In the genomic region with DNA sequence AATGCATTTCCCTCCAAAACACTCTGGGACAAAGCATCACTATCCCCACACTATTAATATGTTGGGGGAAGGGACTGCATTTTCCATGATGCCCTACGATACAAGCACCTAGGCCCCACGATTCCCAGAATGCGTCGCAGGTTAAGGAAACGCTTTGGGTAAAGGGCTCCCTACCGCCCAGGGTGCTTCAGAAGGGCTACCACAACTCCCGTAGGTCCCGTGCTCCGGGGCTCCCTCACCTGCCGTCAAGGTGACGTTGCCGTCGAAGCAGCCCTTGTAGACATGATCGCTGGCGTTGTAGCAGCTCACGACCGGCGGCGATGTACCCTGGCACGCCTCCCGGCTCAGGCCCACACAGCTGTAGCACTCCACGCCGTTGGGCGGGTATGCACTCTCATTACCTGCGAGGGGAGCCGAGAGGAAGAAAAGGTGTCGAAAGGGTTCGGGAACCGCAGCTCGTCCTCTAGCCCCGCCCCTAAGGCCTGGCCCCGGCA, we compare ENCODE assay signal across 8 cellular contexts. TPM values are rescaled to one million over a fixed set of nuclear protein-coding genes. Genes with fewer than 3 reads are reported as not detected.
A peak's percentile ranks its signal among the peaks of the same experiment; 100 is the strongest.
DNase-seq lines count a peak whose midpoint lies in the region; ATAC-seq and TF ChIP-seq lines count a peak whose summit lies in the region.

No MANE protein-coding gene starts in this region.

- H3K4me1 Mint-ChIP-seq in CD8-positive, alpha-beta memory T cell: peaks cover 23 to 45% (median 27%) of the 10 kb centered on the region in 3 donors
- H3K4me1 Mint-ChIP-seq in endodermal cell: no peaks in the 10 kb centered on the region

- CTCF ChIA-PET in CD8-positive, alpha-beta memory T cell (lab: Charles Lee): interaction anchor here (1.0 to 3.0 kb wide), 10 partner anchors 10 to 205 kb away, joined by 3 to 17 read pairs (median 6); no protein-coding TSS in a partner anchor

- no peaks in the 10 kb centered on the region for H3K79me2 ChIP-seq in Karpas-422 (ENCODE audit: low read length)

- peak overlapping the region; percentile 90 to 99 (median 97) for H3K27ac Mint-ChIP-seq in CD8-positive, alpha-beta memory T cell
- H3K27ac Mint-ChIP-seq in endodermal cell: no peak overlapping the region

- H3K36me3 Mint-ChIP-seq in CD8-positive, alpha-beta memory T cell: peaks cover 0 to 3% (median 0%) of the 10 kb centered on the region in 3 donors
- no peaks in the 10 kb centered on the region for H3K36me3 Mint-ChIP-seq in endodermal cell (ENCODE audit: low read depth)

- H3K4me3 ChIP-seq in CD8-positive, alpha-beta memory T cell (ENCODE audit: low read length): peak overlapping the region; percentile 94
- H3K4me3 ChIP-seq in endodermal cell (ENCODE audit: low read length) (peak overlapping the region; percentile 80), neutrophil (ENCODE audit: low read depth in 1 of 2, low read length in 1 of 2) (peak overlapping the region; percentile 70 to 91), Karpas-422 (ENCODE audit: low read length) (no peak overlapping the region)

- no peaks in the 10 kb centered on the region for H3K27me3 Mint-ChIP-seq in CD8-positive, alpha-beta memory T cell
- peaks cover 71% of the 10 kb centered on the region for H3K27me3 Mint-ChIP-seq in endodermal cell (ENCODE audit: insufficient read depth)

- H3K27me3 ChIP-seq in CD8-positive, alpha-beta memory T cell (ENCODE audit: insufficient read depth, low read length, poor library complexity, severe bottlenecking): no peaks in the 10 kb centered on the region
- H3K27me3 ChIP-seq in endodermal cell (ENCODE audit: control insufficient read depth, insufficient read depth, low read length, poor library complexity, severe bottlenecking) (peaks cover 37% of the 10 kb centered on the region), neutrophil (peaks cover 52% of the 10 kb centered on the region), Karpas-422 (ENCODE audit: low read length) (no peaks in the 10 kb centered on the region)

- H3K36me3 ChIP-seq in CD8-positive, alpha-beta memory T cell (ENCODE audit: insufficient read depth, low read length): no peaks in the 10 kb centered on the region
- H3K36me3 ChIP-seq in endodermal cell (ENCODE audit: control insufficient read depth, insufficient read depth, low read length) (no peaks in the 10 kb centered on the region), neutrophil (no peaks in the 10 kb centered on the region), Karpas-422 (ENCODE audit: insufficient read depth, low read length) (no peaks in the 10 kb centered on the region)

- no peaks in the 10 kb centered on the region for H3K9me3 Mint-ChIP-seq in CD8-positive, alpha-beta memory T cell
- H3K9me3 Mint-ChIP-seq in endodermal cell: peaks cover 19% of the 10 kb centered on the region

- no peak overlapping the region for H3K9ac ChIP-seq in endodermal cell (ENCODE audit: extremely low read depth, low read length, poor library complexity, severe bottlenecking)
- H3K9ac ChIP-seq in Karpas-422 (ENCODE audit: low read length): no peak overlapping the region

- no peaks in the 10 kb centered on the region for H3K9me3 ChIP-seq in CD8-positive, alpha-beta memory T cell (ENCODE audit: low read length)
- H3K9me3 ChIP-seq in endodermal cell (ENCODE audit: control insufficient read depth, low read length): no peaks in the 10 kb centered on the region
- no peaks in the 10 kb centered on the region for H3K9me3 ChIP-seq in neutrophil
- H3K9me3 ChIP-seq in Karpas-422 (ENCODE audit: low read length): no peaks in the 10 kb centered on the region

- no peak overlapping the region for H2AFZ ChIP-seq in Karpas-422 (ENCODE audit: low read length)

- WGBS in endodermal cell (ENCODE audit: insufficient coverage in 1 of 2, insufficient read length in 1 of 2), 2 experiments: 4 to 9% methylated on average over 16 to 32 of the region's 32 CpGs

- H3K4me2 ChIP-seq in Karpas-422 (ENCODE audit: low read depth, low read length, poor library complexity, severe bottlenecking): no peak overlapping the region

- peak overlapping the region; percentile 89 to 97 (median 93) for H3K4me3 Mint-ChIP-seq in CD8-positive, alpha-beta memory T cell
- peak overlapping the region; percentile 70 for H3K4me3 Mint-ChIP-seq in endodermal cell

- H3K9me2 ChIP-seq in Karpas-422 (replicated peaks; ENCODE audit: insufficient read depth, low read length): no peaks in the 10 kb centered on the region

- no peak for TF ChIP-seq CTCF in endodermal cell (conservative IDR thresholded peaks at IDR 0.05)
- no peak for TF ChIP-seq CTCF in neutrophil (IDR thresholded peaks at IDR 0.05)
- no peak for TF ChIP-seq CTCF in GM20000 (IDR thresholded peaks at IDR 0.05; ENCODE audit: extremely low read depth, missing control alignments)

- no peak for DNase-seq in CD8-positive, alpha-beta memory T cell
- DNase-seq in NCI-H510A treated with DMSO at 0.1 percent for 48 hours (lab: John Stamatoyannopoulos, UW) (peak; percentile 34), endodermal cell (no peak), Karpas-422 (no peak), globus pallidus (ENCODE audit: low spot score) (no peak), GM20000 (ENCODE audit: low spot score) (no peak)

- H3K4me1 ChIP-seq in CD8-positive, alpha-beta memory T cell (ENCODE audit: insufficient read depth, low read length): peaks cover 24% of the 10 kb centered on the region
- H3K4me1 ChIP-seq in endodermal cell (ENCODE audit: control insufficient read depth, insufficient read depth, low read length) (no peaks in the 10 kb centered on the region), neutrophil (ENCODE audit: control insufficient read depth in 1 of 2, insufficient read depth in 1 of 2, low read depth in 1 of 2, low read length in 1 of 2) (peaks cover 34 to 38% of the 10 kb centered on the region in 2 experiments), Karpas-422 (ENCODE audit: low read length) (no peaks in the 10 kb centered on the region)

- POLR2A ChIA-PET in CD8-positive, alpha-beta memory T cell (lab: Charles Lee): interaction anchor here (0.6 to 2.3 kb wide), 7 partner anchors 10 to 205 kb away, joined by 3 to 35 read pairs (median 9); a partner anchor contains a TSS

- no peak for ATAC-seq in HG03159 (IDR thresholded peaks at IDR 0.05; ENCODE audit: unreplicated experiment)

- H3K27ac ChIP-seq in CD8-positive, alpha-beta memory T cell (ENCODE audit: low read depth, low read length): peak overlapping the region; percentile 48
- H3K27ac ChIP-seq in endodermal cell (ENCODE audit: low read depth, low read length): no peak overlapping the region
- H3K27ac ChIP-seq in neutrophil: peak overlapping the region; percentile 72
- no peak overlapping the region for H3K27ac ChIP-seq in Karpas-422 (ENCODE audit: low read length)

- no peaks in the 10 kb centered on the region for H4K20me1 ChIP-seq in Karpas-422 (ENCODE audit: insufficient read depth, low read depth, low read length)

RNA-seq across cellular contexts. Expression of a gene that starts 2.5 kb away (rescaled TPM):
- total RNA-seq in CD8-positive, alpha-beta memory T cell: 1 to 10 TPM in 1 of 2 experiments, under 1 TPM in 1; 0.84 to 1.2 TPM
- 3.8 TPM for polyA plus RNA-seq in CD8-positive, alpha-beta memory T cell
- total RNA-seq in endodermal cell: under 1 TPM; 0.33 to 0.51 TPM
- polyA plus RNA-seq in endodermal cell (2013, experiment 1 of 2): 1.9 TPM
- polyA plus RNA-seq in endodermal cell (2013, experiment 2 of 2): 1.4 TPM
- not detected in 2 replicates for total RNA-seq in Karpas-422 (2014; rRNA removed; shearing (Covaris generic); ENCODE audit: low replicate concordance)

RNA-seq across cellular contexts. Expression of a gene that starts 41.6 kb away (rescaled TPM):
- total RNA-seq in CD8-positive, alpha-beta memory T cell: 10 to 100 TPM; 13.5 to 15.4 TPM
- polyA plus RNA-seq in CD8-positive, alpha-beta memory T cell: 8.1 TPM
- 10 to 100 TPM in 1 of 2 donors, 1 to 10 TPM in 1; 7.7 to 13.5 TPM for total RNA-seq in endodermal cell
- polyA plus RNA-seq in endodermal cell (2013, experiment 1 of 2): 7.9 TPM
- 9.2 TPM for polyA plus RNA-seq in endodermal cell (2013, experiment 2 of 2)
- total RNA-seq in Karpas-422 (2014; rRNA removed; shearing (Covaris generic); ENCODE audit: low replicate concordance): 5.6 and 9.9 TPM in 2 replicates

RNA-seq across cellular contexts. Expression of a gene that starts 48.2 kb away (rescaled TPM):
- not detected for total RNA-seq in CD8-positive, alpha-beta memory T cell
- polyA plus RNA-seq in CD8-positive, alpha-beta memory T cell: not detected
- total RNA-seq in endodermal cell: under 1 TPM in 1 of 2 donors, not detected in 1; 0.59 TPM
- not detected for polyA plus RNA-seq in endodermal cell (2013, experiment 1 of 2)
- polyA plus RNA-seq in endodermal cell (2013, experiment 2 of 2): not detected
- total RNA-seq in Karpas-422 (2014; rRNA removed; shearing (Covaris generic); ENCODE audit: low replicate concordance): not detected in 2 replicates

Comparison
In these comparisons a context has a peak if more than half of its experiments do, and no peak if none do; other contexts are left out.
1. H3K27ac ChIP-seq: peak in CD8-positive, alpha-beta memory T cell (single experiment) and neutrophil (single experiment); none in endodermal cell (single experiment) and Karpas-422 (single experiment).